In the genomic region with DNA sequence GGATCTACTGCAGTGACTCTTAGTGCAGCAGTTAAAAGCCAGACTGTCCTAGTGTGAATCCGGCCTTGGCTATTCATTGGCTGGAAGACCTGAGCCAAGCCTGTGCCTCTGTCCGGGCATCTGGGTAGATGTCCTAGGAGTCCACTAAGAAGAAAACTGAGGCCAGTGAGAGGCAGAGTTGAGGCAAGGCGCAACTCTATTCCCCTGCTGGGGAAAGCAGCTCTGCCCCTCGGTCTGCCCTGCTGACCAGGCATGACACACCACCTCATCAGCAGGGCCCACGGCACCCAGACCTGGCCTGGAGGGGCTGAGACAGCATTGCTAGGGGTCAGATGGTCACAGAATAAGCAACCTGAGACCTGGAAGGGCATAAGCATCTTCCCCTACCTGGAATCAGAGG, we compare ENCODE assay signal across 1 cellular context.
TF ChIP-seq lines count a peak whose summit lies in the region.

No MANE protein-coding gene starts in this region.

TF ChIP-seq in K562, 482 proteins besides CTCF, POLR2A, EP300 and RAD21:
- TF ChIP-seq KLF6 (CRISPR knock-in tag; IDR thresholded peaks at IDR 0.05; ENCODE audit: borderline replicate concordance): no peak
- no peak for TF ChIP-seq MYBL2 (IDR thresholded peaks at IDR 0.05; ENCODE audit: low read depth)
- no peak for TF ChIP-seq MYBL2 (CRISPR knock-in tag; IDR thresholded peaks at IDR 0.05; ENCODE audit: borderline replicate concordance)
- TF ChIP-seq, protein P1, sequence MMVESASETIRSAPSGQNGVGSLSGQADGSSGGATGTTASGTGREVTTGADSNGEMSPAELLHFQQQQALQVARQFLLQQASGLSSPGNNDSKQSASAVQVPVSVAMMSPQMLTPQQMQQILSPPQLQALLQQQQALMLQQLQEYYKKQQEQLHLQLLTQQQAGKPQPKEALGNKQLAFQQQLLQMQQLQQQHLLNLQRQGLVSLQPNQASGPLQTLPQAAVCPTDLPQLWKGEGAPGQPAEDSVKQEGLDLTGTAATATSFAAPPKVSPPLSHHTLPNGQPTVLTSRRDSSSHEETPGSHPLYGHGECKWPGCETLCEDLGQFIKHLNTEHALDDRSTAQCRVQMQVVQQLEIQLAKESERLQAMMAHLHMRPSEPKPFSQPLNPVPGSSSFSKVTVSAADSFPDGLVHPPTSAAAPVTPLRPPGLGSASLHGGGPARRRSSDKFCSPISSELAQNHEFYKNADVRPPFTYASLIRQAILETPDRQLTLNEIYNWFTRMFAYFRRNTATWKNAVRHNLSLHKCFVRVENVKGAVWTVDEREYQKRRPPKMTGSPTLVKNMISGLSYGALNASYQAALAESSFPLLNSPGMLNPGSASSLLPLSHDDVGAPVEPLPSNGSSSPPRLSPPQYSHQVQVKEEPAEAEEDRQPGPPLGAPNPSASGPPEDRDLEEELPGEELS (CRISPR knock-in tag; IDR thresholded peaks at IDR 0.05; ENCODE audit: borderline replicate concordance): no peak
- TF ChIP-seq SP1 (CRISPR knock-in tag; IDR thresholded peaks at IDR 0.05): no peak
- TF ChIP-seq TFE3 (CRISPR knock-in tag; IDR thresholded peaks at IDR 0.05): no peak
- TF ChIP-seq RBBP5 (IDR thresholded peaks at IDR 0.05; ENCODE audit: borderline replicate concordance, insufficient read depth, low read length, poor library complexity, severe bottlenecking): no peak
- TF ChIP-seq NRF1 (conservative IDR thresholded peaks at IDR 0.05 in 1 of 2, IDR thresholded peaks at IDR 0.05 in 1 of 2): no peak
- TF ChIP-seq THRAP3 (IDR thresholded peaks at IDR 0.05; ENCODE audit: borderline replicate concordance): no peak
- TF ChIP-seq, protein P2, sequence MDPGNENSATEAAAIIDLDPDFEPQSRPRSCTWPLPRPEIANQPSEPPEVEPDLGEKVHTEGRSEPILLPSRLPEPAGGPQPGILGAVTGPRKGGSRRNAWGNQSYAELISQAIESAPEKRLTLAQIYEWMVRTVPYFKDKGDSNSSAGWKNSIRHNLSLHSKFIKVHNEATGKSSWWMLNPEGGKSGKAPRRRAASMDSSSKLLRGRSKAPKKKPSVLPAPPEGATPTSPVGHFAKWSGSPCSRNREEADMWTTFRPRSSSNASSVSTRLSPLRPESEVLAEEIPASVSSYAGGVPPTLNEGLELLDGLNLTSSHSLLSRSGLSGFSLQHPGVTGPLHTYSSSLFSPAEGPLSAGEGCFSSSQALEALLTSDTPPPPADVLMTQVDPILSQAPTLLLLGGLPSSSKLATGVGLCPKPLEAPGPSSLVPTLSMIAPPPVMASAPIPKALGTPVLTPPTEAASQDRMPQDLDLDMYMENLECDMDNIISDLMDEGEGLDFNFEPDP (CRISPR knock-in tag; IDR thresholded peaks at IDR 0.05): no peak
- TF ChIP-seq CBFA2T3 (IDR thresholded peaks at IDR 0.05): no peak
- no peak for TF ChIP-seq MXI1 (IDR thresholded peaks at IDR 0.05; ENCODE audit: low read depth, low read length)
- TF ChIP-seq SRF (CRISPR knock-in tag; IDR thresholded peaks at IDR 0.05): no peak
- no peak for TF ChIP-seq ZNF75A (CRISPR knock-in tag; IDR thresholded peaks at IDR 0.05)
- TF ChIP-seq ZNF707 (CRISPR knock-in tag; conservative IDR thresholded peaks at IDR 0.05): no peak
TF ChIP-seq in K562: peak in this region for 0.
